Comparison of ENCODE assay signal across 9 cellular contexts in genomic region chr17:41697122-41697962, GRCh38. TPM values are rescaled to one million over a fixed set of nuclear protein-coding genes. Genes with fewer than 3 reads are reported as not detected.
DNase-seq lines count a peak whose midpoint lies in the region; ATAC-seq and TF ChIP-seq lines count a peak whose summit lies in the region.
"Had no signal": no experiment of that assay in that cellular context is flagged by ENCODE, and none has a peak within 500 bp of the region (broad histone marks: within the 10 kb centered on the region; RNA-seq: fewer than 3 reads in every experiment).

No MANE protein-coding gene starts in this region.

- peak overlapping the region; percentile 56 to 82 (median 56) for H3K27ac ChIP-seq in right lobe of liver
- peak overlapping the region in 3 of 4 donors; percentile 7 to 48 (median 41) for H3K27ac ChIP-seq in upper lobe of left lung

- H3K9me3 ChIP-seq in right lobe of liver = no peaks in the 10 kb centered on the region
- no peaks in the 10 kb centered on the region for H3K9me3 ChIP-seq in upper lobe of left lung

- peaks cover 1 to 19% (median 13%) of the 10 kb centered on the region in 4 donors for H3K36me3 ChIP-seq in right lobe of liver
- peaks cover 15 to 35% (median 28%) of the 10 kb centered on the region in 4 donors for H3K36me3 ChIP-seq in upper lobe of left lung

- intact Hi-C loops in right lobe of liver (cut with DNase I) = no loop called here

- 14% methylated on average over 6 of the region's 6 CpGs for WGBS in right lobe of liver (ENCODE audit: insufficient coverage, low coverage, low lambda C conversion rate, missing lambda C conversion rate)
- 38 to 43% methylated on average over 6 of the region's 6 CpGs for WGBS in upper lobe of left lung, 2 donors

- no peak overlapping the region for H3K4me3 ChIP-seq in choroid plexus epithelial cell (ENCODE audit: low read depth, low read length)
- no peak overlapping the region for H3K4me3 ChIP-seq in right lobe of liver
- no peak overlapping the region for H3K4me3 ChIP-seq in upper lobe of left lung

- ATAC-seq in right lobe of liver (peak; percentile 86 to 91 (median 88)), upper lobe of left lung (ENCODE audit: low FRiP score in 2 of 2) (peak; percentile 32 to 73), GM19023 (IDR thresholded peaks at IDR 0.05; ENCODE audit: unreplicated experiment) (no peak)

- peak; percentile 84 for DNase-seq in SIG-M5 treated with dmso at 0.1 percent for 504 hours (lab: John Stamatoyannopoulos, UW; ENCODE audit: unreplicated experiment)
- DNase-seq in SIG-M5 (lab: John Stamatoyannopoulos, UW) = no peak
- peak; percentile 74 for DNase-seq in choroid plexus epithelial cell (ENCODE audit: low read depth)
- DNase-seq in right lobe of liver = peak; percentile 70 to 90 (median 83)
- peak in 1 of 2 donors; percentile 81 for DNase-seq in upper lobe of left lung
- no peak for DNase-seq in GM10266 (ENCODE audit: extremely low spot score)
- no peak for DNase-seq in glomerular visceral epithelial cell (ENCODE audit: extremely low spot score)
- DNase-seq: activated CD4-positive, alpha-beta T cell treated with anti-CD3 and anti-CD28 coated beads for 4 hours had no signal

- no peak for TF ChIP-seq POLR2A in right lobe of liver (IDR thresholded peaks at IDR 0.05)
- no peak for TF ChIP-seq POLR2A in upper lobe of left lung (IDR thresholded peaks at IDR 0.05)

- peak in 1 of 4 donors; percentile 21 for TF ChIP-seq EP300 in upper lobe of left lung (IDR thresholded peaks at IDR 0.05)

- H3K27me3 ChIP-seq in right lobe of liver = no peaks in the 10 kb centered on the region
- no peaks in the 10 kb centered on the region for H3K27me3 ChIP-seq in upper lobe of left lung

- H3K4me1 ChIP-seq in right lobe of liver (peaks cover 0 to 28% (median 13%) of the 10 kb centered on the region in 4 donors), upper lobe of left lung (peaks cover 18 to 26% (median 22%) of the 10 kb centered on the region in 4 donors)

- TF ChIP-seq CTCF in choroid plexus epithelial cell (conservative IDR thresholded peaks at IDR 0.05; ENCODE audit: low read depth, low read length) = no peak
- TF ChIP-seq CTCF in right lobe of liver (IDR thresholded peaks at IDR 0.05) = no peak
- TF ChIP-seq CTCF in upper lobe of left lung (IDR thresholded peaks at IDR 0.05) = no peak
- TF ChIP-seq CTCF in GM10266 (IDR thresholded peaks at IDR 0.05; ENCODE audit: control insufficient read depth, insufficient read depth, low read depth, missing control alignments) = no peak

RNA-seq across cellular contexts. Expression of gene EIF1, which starts 8.7 kb away (rescaled TPM):
- 100 to 1,000 TPM; 284 to 454 (median 404) TPM for total RNA-seq in right lobe of liver
- total RNA-seq in upper lobe of left lung = 100 to 1,000 TPM; 109 to 998 (median 405) TPM

RNA-seq across cellular contexts. Expression of gene GAST, which starts 14.8 kb away (rescaled TPM):
- total RNA-seq in right lobe of liver (not detected), upper lobe of left lung (not detected)

RNA-seq across cellular contexts. Expression of gene HAP1, which starts 37.1 kb away (rescaled TPM):
- total RNA-seq in right lobe of liver (under 1 TPM in 3 of 6 experiments, not detected in 3; 0.07 to 0.10 (median 0.07) TPM), upper lobe of left lung (1 to 10 TPM in 1 of 6 donors, under 1 TPM in 3, not detected in 2; 0.14 to 1.0 (median 0.59) TPM)

Comparison
In these comparisons a context has a peak if more than half of its experiments do, and no peak if none do; other contexts are left out.
1. DNase-seq: peak in SIG-M5 treated with dmso at 0.1 percent for 504 hours (single experiment), choroid plexus epithelial cell (single experiment) and right lobe of liver (3 of 3); none in SIG-M5 (single experiment), GM10266 (single experiment) and glomerular visceral epithelial cell (single experiment).